In the genomic region with DNA sequence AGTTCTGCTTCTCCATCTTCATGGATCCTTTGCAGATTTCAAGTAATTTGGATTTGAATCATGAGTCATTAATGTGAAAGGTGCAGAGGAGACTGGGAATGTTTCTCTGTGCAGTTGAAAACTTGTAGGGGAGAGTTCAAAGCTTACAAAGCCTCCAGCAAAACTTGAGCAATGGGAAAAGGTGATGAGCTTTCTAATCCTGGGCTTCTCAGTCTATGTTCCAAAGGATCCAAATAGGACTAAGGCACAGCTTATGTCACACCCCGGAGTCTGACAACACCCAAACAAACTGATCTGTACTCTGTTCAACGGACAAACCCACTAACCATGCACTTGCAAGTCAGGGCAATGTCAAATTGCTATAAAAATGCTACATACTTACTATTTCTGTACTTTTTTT, we compare ENCODE assay signal across 19 cellular contexts.
"Had no signal": no experiment of that assay in that cellular context is flagged by ENCODE, and none has a peak within 500 bp of the region (broad histone marks: within the 10 kb centered on the region; RNA-seq: fewer than 3 reads in every experiment).

No MANE protein-coding gene starts in this region.

- H3K4me3 ChIP-seq: heart right ventricle had no signal

- H3K27ac ChIP-seq: heart right ventricle, VCaP had no signal

- ATAC-seq: natural killer cell; stimulated activated naive CD8-positive, alpha-beta T cell treated with anti-CD3 and anti-CD28 coated beads, Interleukin-15, amount 100 ng/mL, for 72 hours had no signal

- H3K36me3 ChIP-seq: heart right ventricle had no signal

- H3K4me3 Mint-ChIP-seq: memory B cell; natural killer cell; stimulated activated naive CD8-positive, alpha-beta T cell treated with anti-CD3 and anti-CD28 coated beads, Interleukin-15, amount 100 ng/mL, for 72 hours had no signal

- H3K27me3 Mint-ChIP-seq: memory B cell had no signal

- H3K9me3 Mint-ChIP-seq: memory B cell, natural killer cell had no signal

- H3K27me3 ChIP-seq: heart right ventricle had no signal

- DNase-seq: activated CD4-positive, alpha-beta T cell treated with anti-CD3 and anti-CD28 coated beads, Interleukin-2, amount 50 U/mL, for 1 hour; activated CD4-positive, CD25-positive, alpha-beta regulatory T cell treated with anti-CD3 and anti-CD28 coated beads, Interleukin-2, amount 50 U/mL, for 72 hours; activated CD8-positive, alpha-beta memory T cell treated with anti-CD3 and anti-CD28 coated beads for 24 hours; activated CD8-positive, alpha-beta memory T cell treated with anti-CD3 and anti-CD28 coated beads, Interleukin-2, amount 50 U/mL, for 48 hours; activated effector memory CD4-positive, alpha-beta T cell treated with anti-CD3 and anti-CD28 coated beads, Interleukin-2, amount 50 U/mL, for 16 hours; activated naive CD4-positive, alpha-beta T cell treated with anti-CD3 and anti-CD28 coated beads, Interleukin-2, amount 50 U/mL, for 16 hours; activated T-cell treated with anti-CD3 and anti-CD28 coated beads, Interleukin-2, amount 50 U/mL, for 48 hours; caudate nucleus; erythroblast; heart right ventricle; natural killer cell; retina; stimulated activated CD4-positive, alpha-beta T cell treated with anti-CD3 and anti-CD28 coated beads, Interleukin-12 subunit alpha, Interleukin-12 subunit beta, amount 100 ng/mL, for 4 hours; stimulated activated CD4-positive, alpha-beta T cell treated with anti-CD3 and anti-CD28 coated beads, Interleukin-1b, Interleukin-23, amount 100 ng/mL, for 48 hours; stimulated activated naive CD8-positive, alpha-beta T cell treated with anti-CD3 and anti-CD28 coated beads, Interleukin-15, amount 100 ng/mL, for 72 hours; SW 1271; T-helper 2 cell had no signal

- H3K36me3 Mint-ChIP-seq: memory B cell, natural killer cell had no signal

- H3K27ac Mint-ChIP-seq: memory B cell, natural killer cell had no signal
